ENCODE assay signal across 14 cellular contexts in the genomic region with DNA sequence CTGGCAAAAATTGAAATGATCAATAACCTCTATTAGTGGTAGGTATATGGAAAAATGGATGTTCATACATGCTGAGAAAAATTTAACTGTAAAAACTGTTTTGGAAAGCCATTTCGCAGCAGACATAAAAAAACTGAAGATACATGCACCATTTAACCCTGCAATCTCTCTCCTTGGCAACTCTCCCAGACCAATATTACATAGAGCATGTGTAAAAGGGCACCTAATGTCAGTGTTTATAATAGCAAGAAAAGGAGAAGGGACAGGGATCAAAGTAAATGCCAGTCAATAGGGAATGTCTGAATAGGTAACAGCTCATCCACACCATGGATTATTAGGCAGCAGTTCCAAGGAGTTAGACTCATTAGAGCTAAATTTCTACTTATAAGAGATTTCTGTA.
A peak's percentile ranks its signal among the peaks of the same experiment; 100 is the strongest.
DNase-seq lines count a peak whose midpoint lies in the region.
"Had no signal": no experiment of that assay in that cellular context is flagged by ENCODE, and none has a peak within 500 bp of the region (broad histone marks: within the 10 kb centered on the region; RNA-seq: fewer than 3 reads in every experiment).

No MANE protein-coding gene starts in this region.

- DNase-seq in SIG-M5 treated with dmso at 0.1 percent for 504 hours (lab: John Stamatoyannopoulos, UW; ENCODE audit: unreplicated experiment) (peak; percentile 17), SIG-M5 (lab: John Stamatoyannopoulos, UW) (no peak), NCI-H1417 (lab: John Stamatoyannopoulos, UW) (peak; percentile 21 to 84 (median 31)), NCI-H748 (lab: John Stamatoyannopoulos, UW; ENCODE audit: unreplicated experiment) (peak; percentile 85), renal cortical epithelial cell (ENCODE audit: low read depth) (peak; percentile 43), T-helper 9 cell (no peak), GOT3 (lab: John Stamatoyannopoulos, UW) (no peak)
- no peak for DNase-seq in stimulated activated CD8-positive, alpha-beta memory T cell treated with anti-CD3 and anti-CD28 coated beads, Interleukin-4, amount 100 ng/mL, for 48 hours
- DNase-seq: activated T-cell treated with anti-CD3 and anti-CD28 coated beads, Interleukin-2, amount 50 U/mL, for 1 hour; heart right ventricle; left cardiac atrium; PC-9; stimulated activated CD4-positive, alpha-beta T cell treated with anti-CD3 and anti-CD28 coated beads, Interleukin-1b, Interleukin-23, amount 100 ng/mL, for 48 hours; T-cell had no signal

Comparison
In these comparisons a context has a peak if more than half of its experiments do, and no peak if none do; other contexts are left out.
1. DNase-seq: peak in SIG-M5 treated with dmso at 0.1 percent for 504 hours (single experiment), NCI-H1417 (3 of 3), NCI-H748 (single experiment) and renal cortical epithelial cell (single experiment); none in SIG-M5 (single experiment), T-helper 9 cell (single experiment), GOT3 (single experiment) and stimulated activated CD8-positive, alpha-beta memory T cell treated with anti-CD3 and anti-CD28 coated beads, Interleukin-4, amount 100 ng/mL, for 48 hours (single experiment).